In the genomic region with DNA sequence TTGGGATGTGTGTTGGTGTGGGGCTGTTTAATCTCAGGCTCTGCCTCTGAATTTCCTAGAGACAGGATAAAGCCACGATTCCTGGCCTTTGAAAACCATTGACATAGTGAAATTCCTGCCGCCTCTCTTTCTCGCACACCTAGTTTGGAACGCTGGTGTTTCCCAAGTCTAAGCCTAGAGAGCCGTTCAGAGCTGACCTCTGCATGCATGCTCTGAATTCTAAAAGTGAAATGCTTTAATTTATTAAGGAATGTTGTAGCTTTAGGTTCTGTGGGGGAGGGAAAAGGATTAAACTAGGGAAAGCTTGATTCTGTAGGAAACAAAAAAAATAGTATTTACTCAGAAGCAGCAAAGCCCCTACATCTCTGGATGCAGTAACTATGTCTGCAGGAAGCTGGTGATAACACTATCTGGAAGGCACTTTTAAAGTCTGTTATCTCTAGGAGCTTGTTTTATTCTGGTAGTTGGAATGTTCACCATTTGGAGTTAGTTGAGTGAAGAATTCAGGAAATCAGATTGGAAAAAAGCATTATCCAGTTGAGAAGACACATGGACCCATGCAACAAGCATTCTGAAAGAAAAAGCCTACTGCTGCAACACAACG, we compare ENCODE assay signal across 11 cellular contexts. TPM values are rescaled to one million over a fixed set of nuclear protein-coding genes. Genes with fewer than 3 reads are reported as not detected.
DNase-seq lines count a peak whose midpoint lies in the region; ATAC-seq and TF ChIP-seq lines count a peak whose summit lies in the region.
"Had no signal": no experiment of that assay in that cellular context is flagged by ENCODE, and none has a peak within 500 bp of the region (broad histone marks: within the 10 kb centered on the region; RNA-seq: fewer than 3 reads in every experiment).

No MANE protein-coding gene starts in this region.

- H3K27ac ChIP-seq in heart left ventricle, result peak overlapping the region in 11 of 12 donors; percentile 39 to 83 (median 74)
- H3K27ac ChIP-seq in ascending aorta, result peak overlapping the region; percentile 88 to 90
- peak overlapping the region; percentile 76 to 78 for H3K27ac ChIP-seq in left lung
- peak overlapping the region; percentile 65 to 83 (median 74) for H3K27ac ChIP-seq in transverse colon

- H3K36me3 ChIP-seq in heart left ventricle, result peaks cover 0 to 7% (median 0%) of the 10 kb centered on the region in 9 donors
- H3K36me3 ChIP-seq in ascending aorta, result no peaks in the 10 kb centered on the region
- H3K36me3 ChIP-seq in left lung, result no peaks in the 10 kb centered on the region
- no peaks in the 10 kb centered on the region for H3K36me3 ChIP-seq in transverse colon
- H3K36me3 ChIP-seq: ovary had no signal

- CTCF ChIA-PET in GM10248 (lab: Yijun Ruan, JAX), result interaction anchor here (1.0 to 1.4 kb wide), 3 partner anchors 11 to 24 kb away, joined by 3 read pairs; no protein-coding TSS in a partner anchor

- H3K4me1 ChIP-seq in heart left ventricle, result peaks cover 0 to 63% (median 28%) of the 10 kb centered on the region in 12 donors
- peaks cover 17 to 38% of the 10 kb centered on the region in 2 donors for H3K4me1 ChIP-seq in ascending aorta
- peaks cover 18 to 68% of the 10 kb centered on the region in 2 donors for H3K4me1 ChIP-seq in left lung
- peaks cover 20 to 40% (median 26%) of the 10 kb centered on the region in 4 donors for H3K4me1 ChIP-seq in transverse colon

- no peak for ATAC-seq in heart left ventricle
- ATAC-seq in Right ventricle myocardium inferior, result no peak
- no peak for ATAC-seq in left lung
- ATAC-seq in HG02938 (IDR thresholded peaks at IDR 0.05; ENCODE audit: unreplicated experiment), result no peak

- POLR2A ChIA-PET in GM10248 (lab: Yijun Ruan, JAX), result no interaction called here

- DNase-seq in heart left ventricle (no peak), Right ventricle myocardium inferior (ENCODE audit: missing footprints) (no peak), ascending aorta (ENCODE audit: low spot score in 2 of 2) (no peak), left lung (no peak), transverse colon (no peak), NCI-H2107 treated with DMSO at 0.1 percent for 48 hours (lab: John Stamatoyannopoulos, UW; ENCODE audit: unreplicated experiment) (no peak), GM10248 (ENCODE audit: extremely low spot score) (no peak)
- DNase-seq: activated CD8-positive, alpha-beta memory T cell treated with anti-CD3 and anti-CD28 coated beads for 24 hours; COR-L47 had no signal

- TF ChIP-seq CTCF in heart left ventricle (IDR thresholded peaks at IDR 0.05), result no peak
- TF ChIP-seq CTCF in ascending aorta (IDR thresholded peaks at IDR 0.05), result no peak
- no peak for TF ChIP-seq CTCF in left lung (IDR thresholded peaks at IDR 0.05)
- TF ChIP-seq CTCF in transverse colon (IDR thresholded peaks at IDR 0.05), result no peak
- TF ChIP-seq CTCF in GM10248 (IDR thresholded peaks at IDR 0.05; ENCODE audit: control extremely low read depth, extremely low read depth, low read depth, missing control alignments), result no peak

- H3K4me3 ChIP-seq in heart left ventricle (peak overlapping the region in 2 of 12 donors; percentile 19 to 27), ascending aorta (peak overlapping the region; percentile 4 to 56), left lung (no peak overlapping the region), transverse colon (no peak overlapping the region)
- H3K4me3 ChIP-seq: ovary had no signal

- H3K27me3 ChIP-seq in heart left ventricle, result no peaks in the 10 kb centered on the region
- no peaks in the 10 kb centered on the region for H3K27me3 ChIP-seq in ascending aorta
- no peaks in the 10 kb centered on the region for H3K27me3 ChIP-seq in left lung
- H3K27me3 ChIP-seq in transverse colon, result no peaks in the 10 kb centered on the region
- H3K27me3 ChIP-seq: ovary had no signal

- TF ChIP-seq EP300 in transverse colon (IDR thresholded peaks at IDR 0.05; ENCODE audit: low read depth), result no peak

- no peak for TF ChIP-seq POLR2A in heart left ventricle (IDR thresholded peaks at IDR 0.05)
- TF ChIP-seq POLR2A in transverse colon (IDR thresholded peaks at IDR 0.05), result no peak

- in situ Hi-C loops in transverse colon (cut with MboI; ENCODE audit: low pct_ligation_motif_present in 1 of 4, low pct_unique_long_range_greater_than_20kb in 1 of 4, low sequenced_read_pairs in 3 of 4), result no loop called here

- 40 to 53% (median 49%) methylated on average over 6 of the region's 6 CpGs for WGBS in heart left ventricle, 4 donors
- WGBS in transverse colon (ENCODE audit: low coverage in 1 of 2), 2 donors, result 51 to 72% methylated on average over 6 of the region's 6 CpGs

- intact Hi-C loops in heart left ventricle (cut with DNase I) (no loop called here), Right ventricle myocardium inferior (cut with DNase I) (no loop called here), ascending aorta (cut with DNase I) (loop anchor here (1.0 to 5.0 kb wide), 3 partner anchors 13 to 47 kb away; no protein-coding TSS in a partner anchor), left lung (cut with DNase I) (no loop called here), transverse colon (cut with DNase I; ENCODE audit: low total_unique reads) (no loop called here)

- no peaks in the 10 kb centered on the region for H3K9me3 ChIP-seq in heart left ventricle
- no peaks in the 10 kb centered on the region for H3K9me3 ChIP-seq in ascending aorta
- H3K9me3 ChIP-seq in left lung, result no peaks in the 10 kb centered on the region
- no peaks in the 10 kb centered on the region for H3K9me3 ChIP-seq in transverse colon
- H3K9me3 ChIP-seq: ovary had no signal

RNA-seq across cellular contexts. Expression of gene PFKP, which starts 27.3 kb away (rescaled TPM):
- total RNA-seq in heart left ventricle, result 100 to 1,000 TPM; 141 to 318 (median 183) TPM
- polyA plus RNA-seq in heart left ventricle, result 100 to 1,000 TPM in 1 of 2 donors, 10 to 100 TPM in 1; 68.0 to 231 TPM
- total RNA-seq in Right ventricle myocardium inferior, result 181 TPM
- 197 TPM for total RNA-seq in ascending aorta
- total RNA-seq in left lung, result 10 to 100 TPM; 44.9 to 70.0 TPM
- total RNA-seq in transverse colon, result 10 to 100 TPM; 53.9 to 93.9 (median 66.2) TPM

Comparison
In these comparisons a context has a peak if more than half of its experiments do, and no peak if none do; other contexts are left out.
1. H3K4me3 ChIP-seq: peak in ascending aorta (2 of 2); none in left lung (0 of 2) and transverse colon (0 of 4).
2. Peak in every context shown above with its lines, with median percentiles within 50 percentile points of each other: H3K27ac ChIP-seq.